In the genomic region with DNA sequence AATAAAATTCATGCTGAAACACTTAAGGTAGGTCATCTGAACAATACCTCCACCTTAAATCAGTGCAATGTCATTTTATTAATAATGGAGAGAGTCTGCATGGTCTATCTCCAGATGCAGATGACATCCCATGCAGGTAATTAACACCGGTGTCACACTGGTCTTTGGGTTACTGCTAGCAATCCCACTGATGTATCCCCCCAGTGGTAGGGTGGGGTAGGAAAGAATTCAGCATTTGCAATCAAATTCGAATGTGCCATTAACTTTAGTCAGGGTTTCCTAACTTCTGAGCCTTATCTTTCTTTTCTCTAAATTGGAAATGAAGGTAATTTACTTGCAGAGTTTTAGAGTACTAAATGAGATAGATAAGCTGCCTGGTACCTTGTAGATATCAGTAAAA, we compare ENCODE assay signal across 1 cellular context.
TF ChIP-seq lines count a peak whose summit lies in the region.

No MANE protein-coding gene starts in this region.

TF ChIP-seq in WTC11, 78 proteins besides CTCF, POLR2A, EP300 and RAD21 (continued from another document):
- TF ChIP-seq, protein P1, sequence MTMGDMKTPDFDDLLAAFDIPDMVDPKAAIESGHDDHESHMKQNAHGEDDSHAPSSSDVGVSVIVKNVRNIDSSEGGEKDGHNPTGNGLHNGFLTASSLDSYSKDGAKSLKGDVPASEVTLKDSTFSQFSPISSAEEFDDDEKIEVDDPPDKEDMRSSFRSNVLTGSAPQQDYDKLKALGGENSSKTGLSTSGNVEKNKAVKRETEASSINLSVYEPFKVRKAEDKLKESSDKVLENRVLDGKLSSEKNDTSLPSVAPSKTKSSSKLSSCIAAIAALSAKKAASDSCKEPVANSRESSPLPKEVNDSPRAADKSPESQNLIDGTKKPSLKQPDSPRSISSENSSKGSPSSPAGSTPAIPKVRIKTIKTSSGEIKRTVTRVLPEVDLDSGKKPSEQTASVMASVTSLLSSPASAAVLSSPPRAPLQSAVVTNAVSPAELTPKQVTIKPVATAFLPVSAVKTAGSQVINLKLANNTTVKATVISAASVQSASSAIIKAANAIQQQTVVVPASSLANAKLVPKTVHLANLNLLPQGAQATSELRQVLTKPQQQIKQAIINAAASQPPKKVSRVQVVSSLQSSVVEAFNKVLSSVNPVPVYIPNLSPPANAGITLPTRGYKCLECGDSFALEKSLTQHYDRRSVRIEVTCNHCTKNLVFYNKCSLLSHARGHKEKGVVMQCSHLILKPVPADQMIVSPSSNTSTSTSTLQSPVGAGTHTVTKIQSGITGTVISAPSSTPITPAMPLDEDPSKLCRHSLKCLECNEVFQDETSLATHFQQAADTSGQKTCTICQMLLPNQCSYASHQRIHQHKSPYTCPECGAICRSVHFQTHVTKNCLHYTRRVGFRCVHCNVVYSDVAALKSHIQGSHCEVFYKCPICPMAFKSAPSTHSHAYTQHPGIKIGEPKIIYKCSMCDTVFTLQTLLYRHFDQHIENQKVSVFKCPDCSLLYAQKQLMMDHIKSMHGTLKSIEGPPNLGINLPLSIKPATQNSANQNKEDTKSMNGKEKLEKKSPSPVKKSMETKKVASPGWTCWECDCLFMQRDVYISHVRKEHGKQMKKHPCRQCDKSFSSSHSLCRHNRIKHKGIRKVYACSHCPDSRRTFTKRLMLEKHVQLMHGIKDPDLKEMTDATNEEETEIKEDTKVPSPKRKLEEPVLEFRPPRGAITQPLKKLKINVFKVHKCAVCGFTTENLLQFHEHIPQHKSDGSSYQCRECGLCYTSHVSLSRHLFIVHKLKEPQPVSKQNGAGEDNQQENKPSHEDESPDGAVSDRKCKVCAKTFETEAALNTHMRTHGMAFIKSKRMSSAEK (CRISPR knock-in tag; IDR thresholded peaks at IDR 0.05; ENCODE audit: borderline replicate concordance): no peak
- TF ChIP-seq, protein P2, sequence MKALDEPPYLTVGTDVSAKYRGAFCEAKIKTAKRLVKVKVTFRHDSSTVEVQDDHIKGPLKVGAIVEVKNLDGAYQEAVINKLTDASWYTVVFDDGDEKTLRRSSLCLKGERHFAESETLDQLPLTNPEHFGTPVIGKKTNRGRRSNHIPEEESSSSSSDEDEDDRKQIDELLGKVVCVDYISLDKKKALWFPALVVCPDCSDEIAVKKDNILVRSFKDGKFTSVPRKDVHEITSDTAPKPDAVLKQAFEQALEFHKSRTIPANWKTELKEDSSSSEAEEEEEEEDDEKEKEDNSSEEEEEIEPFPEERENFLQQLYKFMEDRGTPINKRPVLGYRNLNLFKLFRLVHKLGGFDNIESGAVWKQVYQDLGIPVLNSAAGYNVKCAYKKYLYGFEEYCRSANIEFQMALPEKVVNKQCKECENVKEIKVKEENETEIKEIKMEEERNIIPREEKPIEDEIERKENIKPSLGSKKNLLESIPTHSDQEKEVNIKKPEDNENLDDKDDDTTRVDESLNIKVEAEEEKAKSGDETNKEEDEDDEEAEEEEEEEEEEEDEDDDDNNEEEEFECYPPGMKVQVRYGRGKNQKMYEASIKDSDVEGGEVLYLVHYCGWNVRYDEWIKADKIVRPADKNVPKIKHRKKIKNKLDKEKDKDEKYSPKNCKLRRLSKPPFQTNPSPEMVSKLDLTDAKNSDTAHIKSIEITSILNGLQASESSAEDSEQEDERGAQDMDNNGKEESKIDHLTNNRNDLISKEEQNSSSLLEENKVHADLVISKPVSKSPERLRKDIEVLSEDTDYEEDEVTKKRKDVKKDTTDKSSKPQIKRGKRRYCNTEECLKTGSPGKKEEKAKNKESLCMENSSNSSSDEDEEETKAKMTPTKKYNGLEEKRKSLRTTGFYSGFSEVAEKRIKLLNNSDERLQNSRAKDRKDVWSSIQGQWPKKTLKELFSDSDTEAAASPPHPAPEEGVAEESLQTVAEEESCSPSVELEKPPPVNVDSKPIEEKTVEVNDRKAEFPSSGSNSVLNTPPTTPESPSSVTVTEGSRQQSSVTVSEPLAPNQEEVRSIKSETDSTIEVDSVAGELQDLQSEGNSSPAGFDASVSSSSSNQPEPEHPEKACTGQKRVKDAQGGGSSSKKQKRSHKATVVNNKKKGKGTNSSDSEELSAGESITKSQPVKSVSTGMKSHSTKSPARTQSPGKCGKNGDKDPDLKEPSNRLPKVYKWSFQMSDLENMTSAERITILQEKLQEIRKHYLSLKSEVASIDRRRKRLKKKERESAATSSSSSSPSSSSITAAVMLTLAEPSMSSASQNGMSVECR (CRISPR knock-in tag; IDR thresholded peaks at IDR 0.05; ENCODE audit: borderline replicate concordance): no peak
- TF ChIP-seq, protein P3, sequence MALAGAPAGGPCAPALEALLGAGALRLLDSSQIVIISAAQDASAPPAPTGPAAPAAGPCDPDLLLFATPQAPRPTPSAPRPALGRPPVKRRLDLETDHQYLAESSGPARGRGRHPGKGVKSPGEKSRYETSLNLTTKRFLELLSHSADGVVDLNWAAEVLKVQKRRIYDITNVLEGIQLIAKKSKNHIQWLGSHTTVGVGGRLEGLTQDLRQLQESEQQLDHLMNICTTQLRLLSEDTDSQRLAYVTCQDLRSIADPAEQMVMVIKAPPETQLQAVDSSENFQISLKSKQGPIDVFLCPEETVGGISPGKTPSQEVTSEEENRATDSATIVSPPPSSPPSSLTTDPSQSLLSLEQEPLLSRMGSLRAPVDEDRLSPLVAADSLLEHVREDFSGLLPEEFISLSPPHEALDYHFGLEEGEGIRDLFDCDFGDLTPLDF (CRISPR knock-in tag; IDR thresholded peaks at IDR 0.05): no peak
- TF ChIP-seq CDX4 (CRISPR knock-in tag; IDR thresholded peaks at IDR 0.05; ENCODE audit: borderline replicate concordance) (no peak), TEAD1 (CRISPR knock-in tag; IDR thresholded peaks at IDR 0.05) (no peak), FOXK1 (CRISPR knock-in tag; IDR thresholded peaks at IDR 0.05) (no peak), AFF4 (CRISPR knock-in tag; IDR thresholded peaks at IDR 0.05; ENCODE audit: borderline replicate concordance) (no peak), RORB (CRISPR knock-in tag; IDR thresholded peaks at IDR 0.05) (no peak), CREM (CRISPR knock-in tag; IDR thresholded peaks at IDR 0.05) (no peak)
- TF ChIP-seq, protein P4, sequence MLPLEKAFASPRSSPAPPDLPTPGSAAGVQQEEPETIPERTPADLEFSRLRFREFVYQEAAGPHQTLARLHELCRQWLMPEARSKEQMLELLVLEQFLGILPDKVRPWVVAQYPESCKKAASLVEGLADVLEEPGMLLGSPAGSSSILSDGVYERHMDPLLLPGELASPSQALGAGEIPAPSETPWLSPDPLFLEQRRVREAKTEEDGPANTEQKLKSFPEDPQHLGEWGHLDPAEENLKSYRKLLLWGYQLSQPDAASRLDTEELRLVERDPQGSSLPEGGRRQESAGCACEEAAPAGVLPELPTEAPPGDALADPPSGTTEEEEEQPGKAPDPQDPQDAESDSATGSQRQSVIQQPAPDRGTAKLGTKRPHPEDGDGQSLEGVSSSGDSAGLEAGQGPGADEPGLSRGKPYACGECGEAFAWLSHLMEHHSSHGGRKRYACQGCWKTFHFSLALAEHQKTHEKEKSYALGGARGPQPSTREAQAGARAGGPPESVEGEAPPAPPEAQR (CRISPR knock-in tag; IDR thresholded peaks at IDR 0.05): no peak
- TF ChIP-seq, protein P5, sequence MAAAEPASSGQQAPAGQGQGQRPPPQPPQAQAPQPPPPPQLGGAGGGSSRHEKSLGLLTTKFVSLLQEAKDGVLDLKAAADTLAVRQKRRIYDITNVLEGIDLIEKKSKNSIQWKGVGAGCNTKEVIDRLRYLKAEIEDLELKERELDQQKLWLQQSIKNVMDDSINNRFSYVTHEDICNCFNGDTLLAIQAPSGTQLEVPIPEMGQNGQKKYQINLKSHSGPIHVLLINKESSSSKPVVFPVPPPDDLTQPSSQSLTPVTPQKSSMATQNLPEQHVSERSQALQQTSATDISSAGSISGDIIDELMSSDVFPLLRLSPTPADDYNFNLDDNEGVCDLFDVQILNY (CRISPR knock-in tag; IDR thresholded peaks at IDR 0.05): no peak
- TF ChIP-seq, protein P6, sequence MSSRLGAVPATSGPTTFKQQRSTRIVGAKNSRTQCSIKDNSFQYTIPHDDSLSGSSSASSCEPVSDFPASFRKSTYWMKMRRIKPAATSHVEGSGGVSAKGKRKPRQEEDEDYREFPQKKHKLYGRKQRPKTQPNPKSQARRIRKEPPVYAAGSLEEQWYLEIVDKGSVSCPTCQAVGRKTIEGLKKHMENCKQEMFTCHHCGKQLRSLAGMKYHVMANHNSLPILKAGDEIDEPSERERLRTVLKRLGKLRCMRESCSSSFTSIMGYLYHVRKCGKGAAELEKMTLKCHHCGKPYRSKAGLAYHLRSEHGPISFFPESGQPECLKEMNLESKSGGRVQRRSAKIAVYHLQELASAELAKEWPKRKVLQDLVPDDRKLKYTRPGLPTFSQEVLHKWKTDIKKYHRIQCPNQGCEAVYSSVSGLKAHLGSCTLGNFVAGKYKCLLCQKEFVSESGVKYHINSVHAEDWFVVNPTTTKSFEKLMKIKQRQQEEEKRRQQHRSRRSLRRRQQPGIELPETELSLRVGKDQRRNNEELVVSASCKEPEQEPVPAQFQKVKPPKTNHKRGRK (CRISPR knock-in tag; IDR thresholded peaks at IDR 0.05; ENCODE audit: borderline replicate concordance): no peak
